14 cellular contexts compared by ENCODE assay signal in genomic region chr4:181959121-181959520, GRCh38.
DNase-seq lines count a peak whose midpoint lies in the region; ATAC-seq and TF ChIP-seq lines count a peak whose summit lies in the region.
"Had no signal": no experiment of that assay in that cellular context is flagged by ENCODE, and none has a peak within 500 bp of the region (broad histone marks: within the 10 kb centered on the region; RNA-seq: fewer than 3 reads in every experiment).

No MANE protein-coding gene starts in this region.

- TF ChIP-seq CTCF in BE2C (IDR thresholded peaks at IDR 0.05; ENCODE audit: low read depth, low read length), result no peak
- no peak for TF ChIP-seq CTCF in cardiac fibroblast (IDR thresholded peaks at IDR 0.05; ENCODE audit: low read depth, low read length)
- no peak for TF ChIP-seq CTCF in GM13977 (IDR thresholded peaks at IDR 0.05; ENCODE audit: extremely low read depth, insufficient read depth, missing control alignments)

- no peaks in the 10 kb centered on the region for H3K27me3 ChIP-seq in BE2C
- H3K27me3 ChIP-seq in mesenchymal stem cell (ENCODE audit: control insufficient read depth in 1 of 2, insufficient read depth in 1 of 2, low read length in 2 of 2), result no peaks in the 10 kb centered on the region
- H3K27me3 ChIP-seq: spleen had no signal

- no peaks in the 10 kb centered on the region for H3K4me1 Mint-ChIP-seq in activated T-cell treated with anti-CD3 and anti-CD28 coated beads, Interleukin-2, amount 50 U/mL, for 72 hours (ENCODE audit: low read depth)
- H3K4me1 Mint-ChIP-seq: activated naive CD8-positive, alpha-beta T cell treated with anti-CD3 and anti-CD28 coated beads for 36 hours; CD14-positive monocyte had no signal

- H4K8ac ChIP-seq in mesenchymal stem cell (ENCODE audit: low read length), result no peak overlapping the region

- H2BK5ac ChIP-seq in mesenchymal stem cell (ENCODE audit: low read depth, low read length, poor library complexity, severe bottlenecking), result peak overlapping the region; percentile 82

- 30% methylated on average over 2 of the region's 3 CpGs for WGBS in mesenchymal stem cell

- no peak for ATAC-seq in HG03571 (IDR thresholded peaks at IDR 0.05; ENCODE audit: unreplicated experiment)
- ATAC-seq in activated T-cell treated with anti-CD3 and anti-CD28 coated beads, Interleukin-2, amount 50 U/mL, for 72 hours (replicated peaks in 1 of 2), result no peak
- ATAC-seq in GM19395 (IDR thresholded peaks at IDR 0.05; ENCODE audit: unreplicated experiment), result no peak

- no peak overlapping the region for H2BK120ac ChIP-seq in mesenchymal stem cell (ENCODE audit: low read depth, low read length)

- H3K27ac ChIP-seq in mesenchymal stem cell (ENCODE audit: low read length, poor library complexity, severe bottlenecking), result peak overlapping the region; percentile 85
- H3K27ac ChIP-seq: spleen had no signal

- H4K91ac ChIP-seq in mesenchymal stem cell (ENCODE audit: low read length), result no peak overlapping the region

- no peak overlapping the region for H3K4ac ChIP-seq in mesenchymal stem cell (ENCODE audit: low read depth in 1 of 2, low read length in 2 of 2)

- no peak overlapping the region for H2BK12ac ChIP-seq in mesenchymal stem cell (ENCODE audit: low read length in 2 of 2)

- peaks cover 35% of the 10 kb centered on the region for H3K4me1 ChIP-seq in BE2C
- no peaks in the 10 kb centered on the region for H3K4me1 ChIP-seq in mesenchymal stem cell (ENCODE audit: control insufficient read depth, insufficient read depth, low read depth, low read length)

- H3K9me3 ChIP-seq in BE2C, result no peaks in the 10 kb centered on the region
- no peaks in the 10 kb centered on the region for H3K9me3 ChIP-seq in mesenchymal stem cell (ENCODE audit: control insufficient read depth, low read length)
- H3K9me3 ChIP-seq: spleen had no signal

- H3K36me3 Mint-ChIP-seq in activated T-cell treated with anti-CD3 and anti-CD28 coated beads, Interleukin-2, amount 50 U/mL, for 72 hours (ENCODE audit: insufficient read depth in 2 of 2), result no peaks in the 10 kb centered on the region
- H3K36me3 Mint-ChIP-seq: activated CD4-positive, alpha-beta memory T cell treated with anti-CD3 and anti-CD28 coated beads for 36 hours; activated naive CD8-positive, alpha-beta T cell treated with anti-CD3 and anti-CD28 coated beads for 36 hours; CD14-positive monocyte had no signal

- H3K4me3 ChIP-seq in BE2C (ENCODE audit: low read depth, low read length) (no peak overlapping the region), cardiac fibroblast (replicated peaks in 1 of 2; ENCODE audit: low read depth in 2 of 2, low read length in 2 of 2) (no peak overlapping the region), mesenchymal stem cell (ENCODE audit: insufficient read depth in 1 of 2, low read depth in 1 of 2, low read length in 2 of 2) (no peak overlapping the region)
- H3K4me3 ChIP-seq: spleen had no signal

- no peak overlapping the region for H3K23ac ChIP-seq in mesenchymal stem cell (ENCODE audit: low read length in 2 of 2)

- H3K4me3 Mint-ChIP-seq in activated T-cell treated with anti-CD3 and anti-CD28 coated beads, Interleukin-2, amount 50 U/mL, for 72 hours, result no peak overlapping the region
- H3K4me3 Mint-ChIP-seq: activated CD4-positive, alpha-beta memory T cell treated with anti-CD3 and anti-CD28 coated beads for 36 hours; activated naive CD8-positive, alpha-beta T cell treated with anti-CD3 and anti-CD28 coated beads for 36 hours; CD14-positive monocyte had no signal

- no peak overlapping the region for H2AK5ac ChIP-seq in mesenchymal stem cell (ENCODE audit: low read length, severe bottlenecking)

- H3K27me3 Mint-ChIP-seq in activated T-cell treated with anti-CD3 and anti-CD28 coated beads, Interleukin-2, amount 50 U/mL, for 72 hours (ENCODE audit: low read depth), result no peaks in the 10 kb centered on the region
- H3K27me3 Mint-ChIP-seq: activated CD4-positive, alpha-beta memory T cell treated with anti-CD3 and anti-CD28 coated beads for 36 hours; activated naive CD8-positive, alpha-beta T cell treated with anti-CD3 and anti-CD28 coated beads for 36 hours had no signal

- H2BK15ac ChIP-seq in mesenchymal stem cell (ENCODE audit: low read depth, poor library complexity, severe bottlenecking), result no peak overlapping the region

- no peak overlapping the region for H3K4me2 ChIP-seq in mesenchymal stem cell (ENCODE audit: low read length, poor library complexity, severe bottlenecking)

- H3K79me1 ChIP-seq in mesenchymal stem cell (replicated peaks; ENCODE audit: low read length, poor library complexity, severe bottlenecking), result no peaks in the 10 kb centered on the region

- no peaks in the 10 kb centered on the region for H3K36me3 ChIP-seq in BE2C
- H3K36me3 ChIP-seq in mesenchymal stem cell (ENCODE audit: control insufficient read depth in 1 of 2, insufficient read depth in 2 of 2, low read depth in 1 of 2, low read length in 2 of 2), result no peaks in the 10 kb centered on the region
- H3K36me3 ChIP-seq: spleen had no signal

- H3K18ac ChIP-seq in mesenchymal stem cell (ENCODE audit: low read depth in 1 of 2, low read length in 2 of 2), result no peak overlapping the region

- H3K14ac ChIP-seq in mesenchymal stem cell (ENCODE audit: low read length in 2 of 2), result no peak overlapping the region

- H3K9me3 Mint-ChIP-seq in activated T-cell treated with anti-CD3 and anti-CD28 coated beads, Interleukin-2, amount 50 U/mL, for 72 hours, result peaks cover 0 to 1% of the 10 kb centered on the region in 2 donors
- H3K9me3 Mint-ChIP-seq: activated CD4-positive, alpha-beta memory T cell treated with anti-CD3 and anti-CD28 coated beads for 36 hours; activated naive CD8-positive, alpha-beta T cell treated with anti-CD3 and anti-CD28 coated beads for 36 hours had no signal

- peak; percentile 47 for DNase-seq in BE2C
- peak; percentile 61 for DNase-seq in NCI-H226
- peak; percentile 41 to 89 for DNase-seq in cardiac fibroblast (ENCODE audit: low read depth in 2 of 2)
- peak; percentile 44 for DNase-seq in mesenchymal stem cell
- DNase-seq in GM13977 (ENCODE audit: low spot score), result no peak
- no peak for DNase-seq in activated T-cell treated with anti-CD3 and anti-CD28 coated beads, Interleukin-2, amount 50 U/mL, for 72 hours
- DNase-seq: activated CD4-positive, alpha-beta memory T cell treated with anti-CD3 and anti-CD28 coated beads for 36 hours; activated naive CD8-positive, alpha-beta T cell treated with anti-CD3 and anti-CD28 coated beads for 36 hours; NCI-H774; spleen; T-helper 1 cell had no signal

- in situ Hi-C loops in GM13977 (cut with MboI; ENCODE audit: low pct_unique_long_range_greater_than_20kb, low sequenced_read_pairs, unreplicated experiment), result no loop called here

- no peak overlapping the region for H2AFZ ChIP-seq in mesenchymal stem cell (ENCODE audit: low read depth, low read length)

- H3K9ac ChIP-seq in mesenchymal stem cell (ENCODE audit: low read length), result peak overlapping the region; percentile 28

- H3K27ac Mint-ChIP-seq in activated T-cell treated with anti-CD3 and anti-CD28 coated beads, Interleukin-2, amount 50 U/mL, for 72 hours, result no peak overlapping the region
- H3K27ac Mint-ChIP-seq: activated CD4-positive, alpha-beta memory T cell treated with anti-CD3 and anti-CD28 coated beads for 36 hours; activated naive CD8-positive, alpha-beta T cell treated with anti-CD3 and anti-CD28 coated beads for 36 hours; CD14-positive monocyte had no signal

Comparison
In these comparisons a context has a peak if more than half of its experiments do, and no peak if none do; other contexts are left out.
1. DNase-seq: peak in BE2C (single experiment), NCI-H226 (single experiment), cardiac fibroblast (2 of 2) and mesenchymal stem cell (single experiment); none in GM13977 (single experiment) and activated T-cell treated with anti-CD3 and anti-CD28 coated beads, Interleukin-2, amount 50 U/mL, for 72 hours (0 of 2).